Comparison of ENCODE assay signal across 13 cellular contexts in the genomic region with DNA sequence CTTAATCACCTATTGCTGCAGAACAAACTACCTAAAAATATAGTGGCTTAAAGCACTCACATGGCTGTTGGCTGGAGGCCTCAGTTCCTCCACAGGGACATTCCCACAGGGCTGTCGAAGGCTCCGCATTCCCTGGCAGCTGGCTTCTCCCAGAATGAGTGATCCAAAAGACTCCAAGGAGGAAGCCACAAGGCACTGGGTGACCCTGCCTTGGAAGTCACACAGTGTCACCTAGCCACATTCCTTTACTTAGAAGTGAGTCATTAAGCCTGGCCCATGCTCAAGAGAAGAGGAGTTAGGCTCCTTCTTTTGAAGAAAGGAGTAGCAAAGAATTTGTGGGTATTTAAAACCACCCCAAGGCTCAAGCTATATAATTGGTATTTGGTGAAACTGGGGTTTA.
A peak's percentile ranks its signal among the peaks of the same experiment; 100 is the strongest.
DNase-seq lines count a peak whose midpoint lies in the region; ATAC-seq and TF ChIP-seq lines count a peak whose summit lies in the region.
"Had no signal": no experiment of that assay in that cellular context is flagged by ENCODE, and none has a peak within 500 bp of the region (broad histone marks: within the 10 kb centered on the region; RNA-seq: fewer than 3 reads in every experiment).

No MANE protein-coding gene starts in this region.

- no peak for TF ChIP-seq CTCF in fibroblast of villous mesenchyme (IDR thresholded peaks at IDR 0.05; ENCODE audit: insufficient read depth, low read depth, low read length)

- no peak overlapping the region for H3K4me3 ChIP-seq in fibroblast of villous mesenchyme (ENCODE audit: low read depth, low read length)
- H3K4me3 ChIP-seq: dorsolateral prefrontal cortex, HAP-1 had no signal

- ATAC-seq in HG03457 (IDR thresholded peaks at IDR 0.05; ENCODE audit: unreplicated experiment): no peak
- ATAC-seq: activated naive CD8-positive, alpha-beta T cell treated with anti-CD3 and anti-CD28 coated beads, Interleukin-2, amount 50 U/mL, for 24 hours had no signal

- DNase-seq in GM03348 (ENCODE audit: low spot score) (peak; percentile 55), RKO (ENCODE audit: low spot score) (peak; percentile 13), fibroblast of villous mesenchyme (ENCODE audit: low read depth) (peak; percentile 5), renal cortical epithelial cell (ENCODE audit: low read depth) (peak; percentile 64), HEK293T (ENCODE audit: extremely low spot score) (no peak), amniotic stem cell (lab: John Stamatoyannopoulos, UW) (no peak), NCI-H2029 treated with DMSO at 0.1 percent for 48 hours (lab: John Stamatoyannopoulos, UW) (no peak)
- DNase-seq: activated naive CD8-positive, alpha-beta T cell treated with anti-CD3 and anti-CD28 coated beads, Interleukin-2, amount 50 U/mL, for 24 hours; dorsolateral prefrontal cortex; hippocampal formation; OCI-M1 had no signal

- POLR2A ChIA-PET in HEK293T (lab: Yijun Ruan, JAX): no interaction called here

- CTCF ChIA-PET in HEK293T (lab: Yijun Ruan, JAX): no interaction called here

TF ChIP-seq in HEK293T, 16 proteins besides CTCF, POLR2A, EP300 and RAD21:
- no peak for TF ChIP-seq FOXK2 (IDR thresholded peaks at IDR 0.05)

Comparison
In these comparisons a context has a peak if more than half of its experiments do, and no peak if none do; other contexts are left out.
1. DNase-seq: peak in GM03348 (single experiment), RKO (single experiment), fibroblast of villous mesenchyme (single experiment) and renal cortical epithelial cell (single experiment); none in HEK293T (single experiment), amniotic stem cell (single experiment) and NCI-H2029 treated with DMSO at 0.1 percent for 48 hours (single experiment).